8 cellular contexts compared by ENCODE assay signal in genomic region chr16:4766875-4767628, GRCh38. TPM values are rescaled to one million over a fixed set of nuclear protein-coding genes. Genes with fewer than 3 reads are reported as not detected.
A peak's percentile ranks its signal among the peaks of the same experiment; 100 is the strongest.
DNase-seq lines count a peak whose midpoint lies in the region; ATAC-seq, FAIRE-seq and TF ChIP-seq lines count a peak whose summit lies in the region.

Gene ZNF500 (minus strand): TSS chr16:4767162. CDS start chr16:4765978, 1,184 bp downstream.

- H3K27ac Mint-ChIP-seq in chondrocyte (ENCODE audit: unreplicated experiment) = peak within 1 kb of the TSS; percentile 96

- H3K27me3 Mint-ChIP-seq in chondrocyte (ENCODE audit: low read depth) = no peaks in the 10 kb centered on the region

- H3K4me3 Mint-ChIP-seq in chondrocyte (ENCODE audit: unreplicated experiment) = peak within 1 kb of the TSS; percentile 82

- peak; percentile 96 for FAIRE-seq in GM19239 (lab: Jason Lieb, UNC)

- no peaks in the 10 kb centered on the region for H3K4me1 ChIP-seq in BE2C

- peaks cover 10% of the 10 kb centered on the region for H3K36me3 ChIP-seq in BE2C
- peaks cover 6% of the 10 kb centered on the region for H3K36me3 ChIP-seq in kidney epithelial cell (ENCODE audit: control insufficient read depth, insufficient read depth, low read length)

- no peaks in the 10 kb centered on the region for H3K9me3 Mint-ChIP-seq in chondrocyte (ENCODE audit: low read depth)

- peak; percentile 78 for ATAC-seq in HG03442 (IDR thresholded peaks at IDR 0.05; ENCODE audit: unreplicated experiment)

- H3K27me3 ChIP-seq in BE2C = no peaks in the 10 kb centered on the region
- no peaks in the 10 kb centered on the region for H3K27me3 ChIP-seq in kidney epithelial cell (ENCODE audit: control insufficient read depth, insufficient read depth, low read length)

- TF ChIP-seq CTCF in BE2C (IDR thresholded peaks at IDR 0.05; ENCODE audit: low read depth, low read length) (no peak), chondrocyte (IDR thresholded peaks at IDR 0.05) (no peak), kidney epithelial cell (IDR thresholded peaks at IDR 0.05; ENCODE audit: insufficient read depth, low read length, poor library complexity, severe bottlenecking) (no peak)

- no peaks in the 10 kb centered on the region for H3K9me3 ChIP-seq in BE2C

- peaks cover 4% of the 10 kb centered on the region for H3K36me3 Mint-ChIP-seq in chondrocyte (ENCODE audit: low read depth)

- H3K4me1 Mint-ChIP-seq in chondrocyte (ENCODE audit: low read depth) = peaks cover 29% of the 10 kb centered on the region

- peak; percentile 99 for DNase-seq in BE2C
- DNase-seq in GM19239 (ENCODE audit: insufficient read length, low spot score) = peak; percentile 93
- DNase-seq in NCI-H510A treated with DMSO at 0.1 percent for 48 hours (lab: John Stamatoyannopoulos, UW) = peak; percentile 77
- DNase-seq in activated CD4-positive, alpha-beta T cell treated with anti-CD3 and anti-CD28 coated beads for 1 hour = peak; percentile 93
- DNase-seq in chondrocyte (ENCODE audit: low spot score) = peak; percentile 98
- peak; percentile 77 for DNase-seq in kidney epithelial cell (ENCODE audit: low read depth)
- DNase-seq in stimulated activated CD4-positive, alpha-beta T cell treated with anti-CD3 and anti-CD28 coated beads, Interleukin-15, amount 100 ng/mL, for 24 hours = peak; percentile 98

- H3K4me3 ChIP-seq in BE2C (ENCODE audit: low read depth, low read length) (peak within 1 kb of the TSS; percentile 89), kidney epithelial cell (ENCODE audit: low read depth, low read length) (peak within 1 kb of the TSS; percentile 75)

RNA-seq across cellular contexts. Expression of gene ZNF500, which starts in this region (rescaled TPM):
- 11.1 TPM for polyA plus RNA-seq in BE2C (2012; ENCODE audit: insufficient read depth, insufficient read length, low read depth)
- total RNA-seq in chondrocyte (13.1 to 16.2 TPM (median 14.7 TPM) in 3 replicates), kidney epithelial cell (5.8 and 10.5 TPM in 2 replicates)

Comparison
In these comparisons a context has a peak if more than half of its experiments do, and no peak if none do; other contexts are left out.
1. Peak in every context shown above with its lines: DNase-seq, ATAC-seq and H3K4me3 ChIP-seq.